8 cellular contexts compared by ENCODE assay signal in genomic region chr20:38152175-38153010, GRCh38. TPM values are rescaled to one million over a fixed set of nuclear protein-coding genes. Genes with fewer than 3 reads are reported as not detected.
A peak's percentile ranks its signal among the peaks of the same experiment; 100 is the strongest.
DNase-seq lines count a peak whose midpoint lies in the region; ATAC-seq and TF ChIP-seq lines count a peak whose summit lies in the region.

No MANE protein-coding gene starts in this region.

- H3K4me3 ChIP-seq in GM12865 (ENCODE audit: low read depth, low read length) (no peak overlapping the region), SJCRH30 (peak overlapping the region; percentile 31), duodenal mucosa (ENCODE audit: low read depth in 1 of 2, low read length in 2 of 2) (peak overlapping the region; percentile 53 to 57), muscle layer of colon (ENCODE audit: low read depth in 1 of 2, low read length in 2 of 2) (peak overlapping the region in 1 of 2 donors; percentile 17)

- H3K27ac ChIP-seq in SJCRH30 (peak overlapping the region; percentile 53), duodenal mucosa (ENCODE audit: low read depth, low read length) (peak overlapping the region; percentile 76), muscle layer of colon (ENCODE audit: low read depth, low read length) (peak overlapping the region; percentile 53)

- H3K9me3 ChIP-seq in SJCRH30 (replicated peaks) (no peaks in the 10 kb centered on the region), duodenal mucosa (ENCODE audit: control insufficient read depth in 1 of 2, low read length in 2 of 2) (no peaks in the 10 kb centered on the region), muscle layer of colon (ENCODE audit: low read length) (no peaks in the 10 kb centered on the region)

- ATAC-seq in HG02884 (IDR thresholded peaks at IDR 0.05; ENCODE audit: unreplicated experiment) (peak; percentile 70), GM19397 (IDR thresholded peaks at IDR 0.05; ENCODE audit: unreplicated experiment) (no peak)

- TF ChIP-seq CTCF in GM12865 (IDR thresholded peaks at IDR 0.05; ENCODE audit: insufficient read depth, low read depth, low read length, missing control alignments) = no peak

- DNase-seq in GM12865 (ENCODE audit: low read depth) (peak; percentile 58), SJCRH30 (peak; percentile 83 to 88), ecto neural progenitor cell (ENCODE audit: low spot score) (no peak), NCI-H526 treated with DMSO at 0.1 percent for 48 hours (lab: John Stamatoyannopoulos, UW) (no peak)

- H3K36me3 ChIP-seq in SJCRH30 (no peaks in the 10 kb centered on the region), duodenal mucosa (ENCODE audit: control insufficient read depth in 1 of 2, insufficient read depth in 2 of 2, low read length in 2 of 2) (peaks cover 0 to 5% of the 10 kb centered on the region in 2 donors), muscle layer of colon (ENCODE audit: insufficient read depth, low read length) (peaks cover 30% of the 10 kb centered on the region)

- H3K4me1 ChIP-seq in SJCRH30 (peaks cover 25% of the 10 kb centered on the region), duodenal mucosa (ENCODE audit: control insufficient read depth in 1 of 2, insufficient read depth in 2 of 2, low read length in 2 of 2) (peaks cover 37 to 39% of the 10 kb centered on the region in 2 donors), muscle layer of colon (ENCODE audit: insufficient read depth, low read length) (peaks cover 31% of the 10 kb centered on the region)

- H3K9ac ChIP-seq in duodenal mucosa (ENCODE audit: low read depth in 1 of 2, low read length in 2 of 2) = peak overlapping the region; percentile 59 to 68
- peak overlapping the region; percentile 22 for H3K9ac ChIP-seq in muscle layer of colon (ENCODE audit: low read length)

- no peaks in the 10 kb centered on the region for H3K27me3 ChIP-seq in SJCRH30
- no peaks in the 10 kb centered on the region for H3K27me3 ChIP-seq in duodenal mucosa (ENCODE audit: control insufficient read depth in 1 of 2, insufficient read depth in 2 of 2, low read length in 2 of 2)
- H3K27me3 ChIP-seq in muscle layer of colon (ENCODE audit: control insufficient read depth in 1 of 2, insufficient read depth in 2 of 2, low read length in 2 of 2) = no peaks in the 10 kb centered on the region

RNA-seq across cellular contexts. Expression of gene TGM2, which starts 12.7 kb away (rescaled TPM):
- 0.10 and 0.13 TPM in 2 replicates for total RNA-seq in SJCRH30 (2014; rRNA removed; shearing (Covaris generic))

Comparison
In these comparisons a context has a peak if more than half of its experiments do, and no peak if none do; other contexts are left out.
1. DNase-seq: peak in GM12865 (single experiment) and SJCRH30 (2 of 2); none in ecto neural progenitor cell (single experiment) and NCI-H526 treated with DMSO at 0.1 percent for 48 hours (single experiment).
2. Peak in every context shown above with its lines, with median percentiles within 50 percentile points of each other: H3K27ac ChIP-seq.